In the genomic region with DNA sequence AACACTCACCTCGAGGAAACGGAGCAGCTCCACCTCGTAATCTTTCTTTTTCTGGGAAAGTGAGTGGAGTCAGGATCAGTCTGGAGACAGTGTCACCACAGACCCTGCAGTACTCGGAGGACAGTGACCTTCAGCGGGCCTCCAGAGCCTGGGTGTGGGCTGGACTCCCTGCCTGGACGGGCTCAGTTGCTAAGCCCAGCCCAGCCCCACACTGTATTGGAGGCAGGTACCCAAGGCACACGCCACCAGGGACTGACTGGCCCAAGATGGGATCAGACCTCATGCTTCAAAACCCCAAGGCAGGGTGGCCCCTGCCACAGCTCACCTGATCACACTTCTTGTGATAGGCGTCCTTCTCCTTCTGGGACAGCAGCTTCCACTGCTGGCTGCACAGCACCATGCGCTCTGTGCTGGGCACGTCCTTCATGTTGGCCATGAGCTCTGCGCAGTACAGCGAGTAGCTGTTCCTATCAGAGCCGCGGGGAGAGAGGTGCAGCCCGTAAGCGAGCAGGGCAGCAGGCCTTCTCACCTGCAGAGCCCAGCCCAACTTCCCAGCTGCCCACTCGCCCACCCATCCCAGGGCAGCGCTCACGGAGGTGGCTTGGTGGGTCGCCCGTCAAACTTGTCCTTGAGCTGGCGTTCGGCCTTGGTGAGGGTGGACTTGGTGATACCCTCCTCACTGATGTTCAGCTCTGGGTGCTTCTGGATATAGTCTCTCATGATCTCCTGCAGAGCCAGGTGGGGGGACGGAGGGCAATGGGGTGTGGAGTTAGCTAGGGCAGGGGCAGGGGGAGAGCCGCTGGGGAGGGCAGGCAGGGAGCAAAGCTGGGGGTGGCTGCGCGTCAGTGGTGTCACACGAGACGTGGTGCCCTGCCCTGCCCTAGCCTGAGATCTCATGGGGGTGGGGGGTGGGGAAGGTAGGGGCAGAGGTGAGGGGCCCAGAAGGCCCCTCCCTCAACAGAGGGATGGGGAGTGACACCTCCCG, we compare ENCODE assay signal across 9 cellular contexts. TPM values are rescaled to one million over a fixed set of nuclear protein-coding genes. Genes with fewer than 3 reads are reported as not detected.
DNase-seq lines count a peak whose midpoint lies in the region; ATAC-seq and TF ChIP-seq lines count a peak whose summit lies in the region.
"Had no signal": no experiment of that assay in that cellular context is flagged by ENCODE, and none has a peak within 500 bp of the region (broad histone marks: within the 10 kb centered on the region; RNA-seq: fewer than 3 reads in every experiment).

No MANE protein-coding gene starts in this region.

- no peak overlapping the region for H3K9ac ChIP-seq in HUES48 (ENCODE audit: low read depth, low read length)

- CTCF ChIA-PET in activated B cell treated with CpG ODN at 0.5 μM for 24 hours (lab: Charles Lee): interaction anchor here (1.1 to 5.3 kb wide), 7 partner anchors 9 to 151 kb away, joined by 3 to 108 read pairs (median 16); a partner anchor contains a TSS

- H3K27ac Mint-ChIP-seq in activated B cell treated with CpG ODN at 0.5 μM for 24 hours (peak overlapping the region; percentile 31), neural crest cell (ENCODE audit: unreplicated experiment) (peak overlapping the region; percentile 78)

- TF ChIP-seq CTCF in activated B cell treated with CpG ODN at 0.5 μM for 24 hours (IDR thresholded peaks at IDR 0.05) (no peak), neural crest cell (conservative IDR thresholded peaks at IDR 0.05) (no peak)

- DNase-seq in activated B cell treated with CpG ODN at 0.5 μM for 24 hours: no peak
- no peak for DNase-seq in neural crest cell (ENCODE audit: low read depth, low spot score)
- DNase-seq in NCI-H2081 (lab: John Stamatoyannopoulos, UW): no peak
- DNase-seq in KBM-7: no peak
- DNase-seq: activated CD4-positive, CD25-positive, alpha-beta regulatory T cell treated with anti-CD3 and anti-CD28 coated beads, Interleukin-2, amount 50 U/mL, for 72 hours; DMS79 had no signal

- H3K36me3 Mint-ChIP-seq in activated B cell treated with CpG ODN at 0.5 μM for 24 hours (ENCODE audit: low read depth): peaks cover 82% of the 10 kb centered on the region
- H3K36me3 Mint-ChIP-seq in neural crest cell (ENCODE audit: low read depth): peaks cover 19% of the 10 kb centered on the region

- no peaks in the 10 kb centered on the region for H3K27me3 ChIP-seq in HUES48 (ENCODE audit: control insufficient read depth, insufficient read depth, low read length)
- H3K27me3 ChIP-seq: ascending aorta had no signal

- peaks cover 86% of the 10 kb centered on the region for H3K36me3 ChIP-seq in HUES48 (ENCODE audit: control insufficient read depth, insufficient read depth, low read length)

- no peaks in the 10 kb centered on the region for H3K4me1 ChIP-seq in HUES48 (ENCODE audit: control insufficient read depth, insufficient read depth, low read length)

- intact Hi-C loops in activated B cell treated with CpG ODN at 0.5 μM for 24 hours (cut with micrococcal nuclease): loop anchor here (2.0 kb wide), 1 partner anchor 71 kb away; a partner anchor contains a TSS

- ATAC-seq in activated B cell treated with CpG ODN at 0.5 μM for 24 hours (ENCODE audit: low read depth): no peak

- peak overlapping the region; percentile 73 for H3K27ac ChIP-seq in HUES48 (ENCODE audit: low read depth, low read length)

- H3K27me3 Mint-ChIP-seq in activated B cell treated with CpG ODN at 0.5 μM for 24 hours: no peaks in the 10 kb centered on the region
- no peaks in the 10 kb centered on the region for H3K27me3 Mint-ChIP-seq in neural crest cell (ENCODE audit: low read depth)

- no peak overlapping the region for H3K4me3 Mint-ChIP-seq in activated B cell treated with CpG ODN at 0.5 μM for 24 hours
- H3K4me3 Mint-ChIP-seq in neural crest cell: peak overlapping the region; percentile 19

- in situ Hi-C loops in KBM-7 (cut with MboI; ENCODE audit: low pct_unique_long_range_greater_than_20kb, low sequenced_read_pairs): loop anchor here (10.0 kb wide), 1 partner anchor 113 kb away; a partner anchor contains a TSS

- POLR2A ChIA-PET in activated B cell treated with CpG ODN at 0.5 μM for 24 hours (lab: Charles Lee): interaction anchor here (1.0 to 4.6 kb wide), 10 partner anchors 8 to 143 kb away, joined by 3 to 76 read pairs (median 10); a partner anchor contains a TSS

- no peaks in the 10 kb centered on the region for H3K9me3 Mint-ChIP-seq in activated B cell treated with CpG ODN at 0.5 μM for 24 hours
- no peaks in the 10 kb centered on the region for H3K9me3 Mint-ChIP-seq in neural crest cell

- H3K4me1 Mint-ChIP-seq in activated B cell treated with CpG ODN at 0.5 μM for 24 hours (peaks cover 62% of the 10 kb centered on the region), neural crest cell (peaks cover 12% of the 10 kb centered on the region)

- no peaks in the 10 kb centered on the region for H3K9me3 ChIP-seq in HUES48 (ENCODE audit: control insufficient read depth, insufficient read depth, low read length)
- H3K9me3 ChIP-seq: ascending aorta had no signal

- H3K4me3 ChIP-seq in HUES48 (ENCODE audit: low read depth, low read length): no peak overlapping the region

RNA-seq across cellular contexts. Expression of a gene that starts 7.9 kb away (rescaled TPM):
- 139 and 146 TPM in 2 replicates for total RNA-seq in activated B cell treated with CpG ODN at 0.5 μM for 24 hours
- total RNA-seq in neural crest cell: 106 and 108 TPM in 2 replicates

RNA-seq across cellular contexts. Expression of a gene that starts 11.9 kb away (rescaled TPM):
- 92.0 and 103 TPM in 2 replicates for total RNA-seq in activated B cell treated with CpG ODN at 0.5 μM for 24 hours
- 115 and 119 TPM in 2 replicates for total RNA-seq in neural crest cell

RNA-seq across cellular contexts. Expression of a gene that starts 24.8 kb away (rescaled TPM):
- 32.3 and 36.0 TPM in 2 replicates for total RNA-seq in activated B cell treated with CpG ODN at 0.5 μM for 24 hours
- 33.5 and 33.7 TPM in 2 replicates for total RNA-seq in neural crest cell

RNA-seq across cellular contexts. Expression of a gene that starts 41.1 kb away (rescaled TPM):
- total RNA-seq in activated B cell treated with CpG ODN at 0.5 μM for 24 hours (not detected in 2 replicates), neural crest cell (0.25 and 0.26 TPM in 2 replicates)
- total RNA-seq: ascending aorta had no signal

RNA-seq across cellular contexts. Expression of a gene that starts 56.4 kb away (rescaled TPM):
- total RNA-seq in activated B cell treated with CpG ODN at 0.5 μM for 24 hours: 0.10 and 0.13 TPM in 2 replicates
- not detected in 2 replicates for total RNA-seq in neural crest cell
- total RNA-seq: myocyte had no signal
